ENCODE assay signal across 16 cellular contexts in the genomic region with DNA sequence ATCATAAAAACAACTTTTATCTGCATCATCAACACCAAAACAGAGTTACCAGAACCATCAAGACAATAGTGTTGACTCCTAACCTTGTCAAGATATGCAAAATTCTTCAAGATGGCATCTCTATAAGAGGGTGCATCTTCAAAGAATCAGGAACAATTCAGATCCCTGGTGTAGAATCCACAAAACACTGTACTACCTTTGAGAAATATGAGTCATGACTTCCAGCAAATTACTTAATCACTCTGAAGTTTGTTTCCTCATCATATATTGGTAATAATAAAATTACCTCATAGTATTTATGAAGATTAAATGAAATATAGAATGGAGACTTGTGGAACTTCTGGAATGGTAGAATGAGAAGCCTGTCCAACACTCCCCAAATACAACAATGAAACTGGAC.
"Had no signal": no experiment of that assay in that cellular context is flagged by ENCODE, and none has a peak within 500 bp of the region (broad histone marks: within the 10 kb centered on the region; RNA-seq: fewer than 3 reads in every experiment).

No MANE protein-coding gene starts in this region.

- H2AFZ ChIP-seq: hepatocyte had no signal

- DNase-seq: cortex of kidney; dorsolateral prefrontal cortex; effector CD8-positive, alpha-beta T cell; foreskin melanocyte; head of caudate nucleus; mucosa of descending colon; naive thymus-derived CD8-positive, alpha-beta T cell; posterior cingulate gyrus; sigmoid colon; stimulated activated CD4-positive, alpha-beta T cell treated with anti-CD3 and anti-CD28 coated beads, Interleukin-2, amount 100 ng/mL, for 48 hours; stimulated activated naive CD4-positive, alpha-beta T cell treated with Interleukin-2 at 50 U/mL for 16 hours; trophoblast cell had no signal

- H3K4me1 ChIP-seq: esophagus muscularis mucosa had no signal

- H3K9me3 ChIP-seq: mucosa of descending colon had no signal

- H3K27ac ChIP-seq: dorsolateral prefrontal cortex, esophagus muscularis mucosa, hepatocyte, neutrophil, sigmoid colon had no signal

- H3K79me2 ChIP-seq: hepatocyte had no signal

- H3K4me3 ChIP-seq: dorsolateral prefrontal cortex, esophagus muscularis mucosa, hepatocyte, mucosa of descending colon, sigmoid colon, smooth muscle cell had no signal

- H3K36me3 ChIP-seq: esophagus muscularis mucosa, neutrophil, sigmoid colon had no signal

- ATAC-seq: mucosa of descending colon; naive thymus-derived CD8-positive, alpha-beta T cell had no signal

- H3K4me2 ChIP-seq: hepatocyte, smooth muscle cell had no signal

- H3K27me3 ChIP-seq: hepatocyte, neutrophil, sigmoid colon had no signal
